1 cellular context compared by ENCODE assay signal in genomic region chr1:159009287-159009686, GRCh38.
TF ChIP-seq lines count a peak whose summit lies in the region.

No MANE protein-coding gene starts in this region.

TF ChIP-seq in SK-N-SH, 30 proteins besides CTCF, POLR2A, EP300 and RAD21 (continued from another document):
- no peak for TF ChIP-seq TCF12 (IDR thresholded peaks at IDR 0.05)
- no peak for TF ChIP-seq REST (IDR thresholded peaks at IDR 0.05; ENCODE audit: low read depth, low read length)
